1 cellular context compared by ENCODE assay signal in the genomic region with DNA sequence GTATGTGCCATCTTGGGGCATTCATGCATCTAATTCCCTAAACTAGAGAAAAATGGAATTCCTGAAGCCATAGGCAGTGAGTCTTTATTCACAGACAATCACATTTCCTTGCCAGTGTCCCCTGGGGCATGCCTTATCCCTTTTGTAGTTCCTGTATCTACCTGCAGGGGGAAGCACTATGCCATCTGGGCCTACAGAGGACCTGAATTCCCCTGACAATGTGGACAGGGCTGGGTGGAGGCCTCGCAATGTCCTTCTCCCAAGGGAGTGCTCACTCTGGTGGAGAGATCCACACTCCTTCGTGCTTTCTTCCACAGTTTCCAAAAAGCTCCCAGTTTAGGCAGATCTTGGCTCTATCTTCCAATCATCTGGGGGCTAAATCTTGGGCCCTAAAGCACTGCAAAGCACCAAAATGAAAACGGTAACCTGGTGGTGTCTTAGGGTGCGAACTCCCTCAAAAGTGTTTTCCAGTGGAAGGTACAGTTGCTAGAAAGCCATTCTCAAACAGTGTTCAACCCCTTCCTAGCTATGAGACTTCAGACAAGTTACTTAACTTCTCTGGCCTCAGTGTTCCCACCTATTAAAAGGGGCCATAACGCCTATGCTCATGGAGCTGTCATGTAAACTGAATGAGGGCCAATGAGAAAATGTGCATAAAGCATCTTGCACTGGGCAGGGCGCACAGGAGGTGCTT.
TF ChIP-seq lines count a peak whose summit lies in the region.

No MANE protein-coding gene starts in this region.

TF ChIP-seq in GM12878, 131 proteins besides CTCF, POLR2A, EP300 and RAD21 (continued from another document and continues in another):
- TF ChIP-seq, protein P1, sequence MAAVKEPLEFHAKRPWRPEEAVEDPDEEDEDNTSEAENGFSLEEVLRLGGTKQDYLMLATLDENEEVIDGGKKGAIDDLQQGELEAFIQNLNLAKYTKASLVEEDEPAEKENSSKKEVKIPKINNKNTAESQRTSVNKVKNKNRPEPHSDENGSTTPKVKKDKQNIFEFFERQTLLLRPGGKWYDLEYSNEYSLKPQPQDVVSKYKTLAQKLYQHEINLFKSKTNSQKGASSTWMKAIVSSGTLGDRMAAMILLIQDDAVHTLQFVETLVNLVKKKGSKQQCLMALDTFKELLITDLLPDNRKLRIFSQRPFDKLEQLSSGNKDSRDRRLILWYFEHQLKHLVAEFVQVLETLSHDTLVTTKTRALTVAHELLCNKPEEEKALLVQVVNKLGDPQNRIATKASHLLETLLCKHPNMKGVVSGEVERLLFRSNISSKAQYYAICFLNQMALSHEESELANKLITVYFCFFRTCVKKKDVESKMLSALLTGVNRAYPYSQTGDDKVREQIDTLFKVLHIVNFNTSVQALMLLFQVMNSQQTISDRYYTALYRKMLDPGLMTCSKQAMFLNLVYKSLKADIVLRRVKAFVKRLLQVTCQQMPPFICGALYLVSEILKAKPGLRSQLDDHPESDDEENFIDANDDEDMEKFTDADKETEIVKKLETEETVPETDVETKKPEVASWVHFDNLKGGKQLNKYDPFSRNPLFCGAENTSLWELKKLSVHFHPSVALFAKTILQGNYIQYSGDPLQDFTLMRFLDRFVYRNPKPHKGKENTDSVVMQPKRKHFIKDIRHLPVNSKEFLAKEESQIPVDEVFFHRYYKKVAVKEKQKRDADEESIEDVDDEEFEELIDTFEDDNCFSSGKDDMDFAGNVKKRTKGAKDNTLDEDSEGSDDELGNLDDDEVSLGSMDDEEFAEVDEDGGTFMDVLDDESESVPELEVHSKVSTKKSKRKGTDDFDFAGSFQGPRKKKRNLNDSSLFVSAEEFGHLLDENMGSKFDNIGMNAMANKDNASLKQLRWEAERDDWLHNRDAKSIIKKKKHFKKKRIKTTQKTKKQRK (IDR thresholded peaks at IDR 0.05; ENCODE audit: low read depth, low read length) = no peak
- TF ChIP-seq CHD4 (IDR thresholded peaks at IDR 0.05) (no peak), SUPT20H (IDR thresholded peaks at IDR 0.05; ENCODE audit: borderline replicate concordance, control insufficient read depth, low read depth, low read length) (no peak), CEBPB (IDR thresholded peaks at IDR 0.05; ENCODE audit: borderline replicate concordance in 1 of 2, low read depth in 2 of 2, low read length in 2 of 2) (no peak), SMAD1 (IDR thresholded peaks at IDR 0.05; ENCODE audit: low read depth, partially characterized antibody) (no peak), POLR2AphosphoS5 (IDR thresholded peaks at IDR 0.05; ENCODE audit: low read length) (no peak), FOXM1 (IDR thresholded peaks at IDR 0.05; ENCODE audit: low read depth, low read length) (no peak), ZNF274 (IDR thresholded peaks at IDR 0.05; ENCODE audit: insufficient read depth, insufficient read length) (no peak), GABPA (IDR thresholded peaks at IDR 0.05; ENCODE audit: low read depth) (no peak), TBL1XR1 (IDR thresholded peaks at IDR 0.05; ENCODE audit: low read depth, low read length) (no peak), ZZZ3 (IDR thresholded peaks at IDR 0.05; ENCODE audit: control insufficient read depth, insufficient read length, low read depth) (no peak), BMI1 (IDR thresholded peaks at IDR 0.05; ENCODE audit: borderline replicate concordance) (no peak), NFXL1 (IDR thresholded peaks at IDR 0.05; ENCODE audit: borderline replicate concordance) (no peak), NBN (IDR thresholded peaks at IDR 0.05) (0 out of 2 replicates have a peak, but pooled peaks have one; percentile 48), BCL11A (IDR thresholded peaks at IDR 0.05; ENCODE audit: low read depth, low read length) (no peak), YBX1 (IDR thresholded peaks at IDR 0.05) (no peak), ZNF384 (IDR thresholded peaks at IDR 0.05; ENCODE audit: borderline replicate concordance, low read depth, low read length) (no peak), MEF2A (IDR thresholded peaks at IDR 0.05; ENCODE audit: insufficient read depth, low read depth, low read length) (no peak), SMAD5 (IDR thresholded peaks at IDR 0.05; ENCODE audit: low read depth) (no peak), RFX5 (IDR thresholded peaks at IDR 0.05; ENCODE audit: low read depth, low read length) (no peak), ZBED1 (IDR thresholded peaks at IDR 0.05; ENCODE audit: borderline replicate concordance) (no peak), NR2C1 (IDR thresholded peaks at IDR 0.05) (no peak), MXI1 (IDR thresholded peaks at IDR 0.05; ENCODE audit: low read depth, low read length) (no peak), FOXK2 (IDR thresholded peaks at IDR 0.05) (no peak), MTA3 (IDR thresholded peaks at IDR 0.05; ENCODE audit: borderline replicate concordance, low read length) (no peak), CREB1 (IDR thresholded peaks at IDR 0.05; ENCODE audit: low read depth) (no peak), TCF3 (IDR thresholded peaks at IDR 0.05; ENCODE audit: borderline replicate concordance, insufficient read depth, low read depth, low read length) (no peak), SIN3A (IDR thresholded peaks at IDR 0.05; ENCODE audit: low read depth, low read length) (0 out of 2 replicates have a peak, but pooled peaks have one; percentile 11), ESRRA (IDR thresholded peaks at IDR 0.05; ENCODE audit: low read length) (no peak)
- TF ChIP-seq, protein P2, sequence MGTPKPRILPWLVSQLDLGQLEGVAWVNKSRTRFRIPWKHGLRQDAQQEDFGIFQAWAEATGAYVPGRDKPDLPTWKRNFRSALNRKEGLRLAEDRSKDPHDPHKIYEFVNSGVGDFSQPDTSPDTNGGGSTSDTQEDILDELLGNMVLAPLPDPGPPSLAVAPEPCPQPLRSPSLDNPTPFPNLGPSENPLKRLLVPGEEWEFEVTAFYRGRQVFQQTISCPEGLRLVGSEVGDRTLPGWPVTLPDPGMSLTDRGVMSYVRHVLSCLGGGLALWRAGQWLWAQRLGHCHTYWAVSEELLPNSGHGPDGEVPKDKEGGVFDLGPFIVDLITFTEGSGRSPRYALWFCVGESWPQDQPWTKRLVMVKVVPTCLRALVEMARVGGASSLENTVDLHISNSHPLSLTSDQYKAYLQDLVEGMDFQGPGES (IDR thresholded peaks at IDR 0.05) = no peak
- TF ChIP-seq, protein P3, sequence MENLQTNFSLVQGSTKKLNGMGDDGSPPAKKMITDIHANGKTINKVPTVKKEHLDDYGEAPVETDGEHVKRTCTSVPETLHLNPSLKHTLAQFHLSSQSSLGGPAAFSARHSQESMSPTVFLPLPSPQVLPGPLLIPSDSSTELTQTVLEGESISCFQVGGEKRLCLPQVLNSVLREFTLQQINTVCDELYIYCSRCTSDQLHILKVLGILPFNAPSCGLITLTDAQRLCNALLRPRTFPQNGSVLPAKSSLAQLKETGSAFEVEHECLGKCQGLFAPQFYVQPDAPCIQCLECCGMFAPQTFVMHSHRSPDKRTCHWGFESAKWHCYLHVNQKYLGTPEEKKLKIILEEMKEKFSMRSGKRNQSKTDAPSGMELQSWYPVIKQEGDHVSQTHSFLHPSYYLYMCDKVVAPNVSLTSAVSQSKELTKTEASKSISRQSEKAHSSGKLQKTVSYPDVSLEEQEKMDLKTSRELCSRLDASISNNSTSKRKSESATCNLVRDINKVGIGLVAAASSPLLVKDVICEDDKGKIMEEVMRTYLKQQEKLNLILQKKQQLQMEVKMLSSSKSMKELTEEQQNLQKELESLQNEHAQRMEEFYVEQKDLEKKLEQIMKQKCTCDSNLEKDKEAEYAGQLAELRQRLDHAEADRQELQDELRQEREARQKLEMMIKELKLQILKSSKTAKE (IDR thresholded peaks at IDR 0.05; ENCODE audit: low read depth, poor library complexity, severe bottlenecking) = no peak
- TF ChIP-seq, protein P4, sequence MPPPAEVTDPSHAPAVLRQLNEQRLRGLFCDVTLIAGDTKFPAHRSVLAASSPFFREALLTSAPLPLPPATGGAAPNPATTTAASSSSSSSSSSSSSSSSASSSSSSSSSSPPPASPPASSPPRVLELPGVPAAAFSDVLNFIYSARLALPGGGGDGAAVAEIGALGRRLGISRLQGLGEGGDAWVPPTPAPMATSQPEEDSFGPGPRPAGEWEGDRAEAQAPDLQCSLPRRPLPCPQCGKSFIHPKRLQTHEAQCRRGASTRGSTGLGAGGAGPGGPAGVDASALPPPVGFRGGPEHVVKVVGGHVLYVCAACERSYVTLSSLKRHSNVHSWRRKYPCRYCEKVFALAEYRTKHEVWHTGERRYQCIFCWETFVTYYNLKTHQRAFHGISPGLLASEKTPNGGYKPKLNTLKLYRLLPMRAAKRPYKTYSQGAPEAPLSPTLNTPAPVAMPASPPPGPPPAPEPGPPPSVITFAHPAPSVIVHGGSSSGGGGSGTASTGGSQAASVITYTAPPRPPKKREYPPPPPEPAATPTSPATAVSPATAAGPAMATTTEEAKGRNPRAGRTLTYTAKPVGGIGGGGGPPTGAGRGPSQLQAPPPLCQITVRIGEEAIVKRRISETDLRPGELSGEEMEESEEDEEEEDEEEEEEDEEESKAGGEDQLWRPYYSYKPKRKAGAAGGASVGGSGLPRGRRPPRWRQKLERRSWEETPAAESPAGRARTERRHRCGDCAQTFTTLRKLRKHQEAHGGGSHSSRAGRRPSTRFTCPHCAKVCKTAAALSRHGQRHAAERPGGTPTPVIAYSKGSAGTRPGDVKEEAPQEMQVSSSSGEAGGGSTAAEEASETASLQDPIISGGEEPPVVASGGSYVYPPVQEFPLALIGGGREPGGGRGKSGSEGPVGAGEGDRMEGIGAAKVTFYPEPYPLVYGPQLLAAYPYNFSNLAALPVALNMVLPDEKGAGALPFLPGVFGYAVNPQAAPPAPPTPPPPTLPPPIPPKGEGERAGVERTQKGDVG (CRISPR knock-in tag; IDR thresholded peaks at IDR 0.05) = no peak
- TF ChIP-seq, protein P5, sequence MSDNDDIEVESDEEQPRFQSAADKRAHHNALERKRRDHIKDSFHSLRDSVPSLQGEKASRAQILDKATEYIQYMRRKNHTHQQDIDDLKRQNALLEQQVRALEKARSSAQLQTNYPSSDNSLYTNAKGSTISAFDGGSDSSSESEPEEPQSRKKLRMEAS (IDR thresholded peaks at IDR 0.05; ENCODE audit: low read depth, low read length) = no peak; the same call in 1 of the 2 replicates
- TF ChIP-seq, protein P6, sequence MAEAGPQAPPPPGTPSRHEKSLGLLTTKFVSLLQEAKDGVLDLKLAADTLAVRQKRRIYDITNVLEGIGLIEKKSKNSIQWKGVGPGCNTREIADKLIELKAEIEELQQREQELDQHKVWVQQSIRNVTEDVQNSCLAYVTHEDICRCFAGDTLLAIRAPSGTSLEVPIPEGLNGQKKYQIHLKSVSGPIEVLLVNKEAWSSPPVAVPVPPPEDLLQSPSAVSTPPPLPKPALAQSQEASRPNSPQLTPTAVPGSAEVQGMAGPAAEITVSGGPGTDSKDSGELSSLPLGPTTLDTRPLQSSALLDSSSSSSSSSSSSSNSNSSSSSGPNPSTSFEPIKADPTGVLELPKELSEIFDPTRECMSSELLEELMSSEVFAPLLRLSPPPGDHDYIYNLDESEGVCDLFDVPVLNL (IDR thresholded peaks at IDR 0.05; ENCODE audit: low read depth, low read length) = no peak
- TF ChIP-seq, protein P7, sequence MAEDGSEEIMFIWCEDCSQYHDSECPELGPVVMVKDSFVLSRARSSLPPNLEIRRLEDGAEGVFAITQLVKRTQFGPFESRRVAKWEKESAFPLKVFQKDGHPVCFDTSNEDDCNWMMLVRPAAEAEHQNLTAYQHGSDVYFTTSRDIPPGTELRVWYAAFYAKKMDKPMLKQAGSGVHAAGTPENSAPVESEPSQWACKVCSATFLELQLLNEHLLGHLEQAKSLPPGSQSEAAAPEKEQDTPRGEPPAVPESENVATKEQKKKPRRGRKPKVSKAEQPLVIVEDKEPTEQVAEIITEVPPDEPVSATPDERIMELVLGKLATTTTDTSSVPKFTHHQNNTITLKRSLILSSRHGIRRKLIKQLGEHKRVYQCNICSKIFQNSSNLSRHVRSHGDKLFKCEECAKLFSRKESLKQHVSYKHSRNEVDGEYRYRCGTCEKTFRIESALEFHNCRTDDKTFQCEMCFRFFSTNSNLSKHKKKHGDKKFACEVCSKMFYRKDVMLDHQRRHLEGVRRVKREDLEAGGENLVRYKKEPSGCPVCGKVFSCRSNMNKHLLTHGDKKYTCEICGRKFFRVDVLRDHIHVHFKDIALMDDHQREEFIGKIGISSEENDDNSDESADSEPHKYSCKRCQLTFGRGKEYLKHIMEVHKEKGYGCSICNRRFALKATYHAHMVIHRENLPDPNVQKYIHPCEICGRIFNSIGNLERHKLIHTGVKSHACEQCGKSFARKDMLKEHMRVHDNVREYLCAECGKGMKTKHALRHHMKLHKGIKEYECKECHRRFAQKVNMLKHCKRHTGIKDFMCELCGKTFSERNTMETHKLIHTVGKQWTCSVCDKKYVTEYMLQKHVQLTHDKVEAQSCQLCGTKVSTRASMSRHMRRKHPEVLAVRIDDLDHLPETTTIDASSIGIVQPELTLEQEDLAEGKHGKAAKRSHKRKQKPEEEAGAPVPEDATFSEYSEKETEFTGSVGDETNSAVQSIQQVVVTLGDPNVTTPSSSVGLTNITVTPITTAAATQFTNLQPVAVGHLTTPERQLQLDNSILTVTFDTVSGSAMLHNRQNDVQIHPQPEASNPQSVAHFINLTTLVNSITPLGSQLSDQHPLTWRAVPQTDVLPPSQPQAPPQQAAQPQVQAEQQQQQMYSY (CRISPR knock-in tag; IDR thresholded peaks at IDR 0.05) = no peak
- TF ChIP-seq, protein P8, sequence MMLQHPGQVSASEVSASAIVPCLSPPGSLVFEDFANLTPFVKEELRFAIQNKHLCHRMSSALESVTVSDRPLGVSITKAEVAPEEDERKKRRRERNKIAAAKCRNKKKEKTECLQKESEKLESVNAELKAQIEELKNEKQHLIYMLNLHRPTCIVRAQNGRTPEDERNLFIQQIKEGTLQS (IDR thresholded peaks at IDR 0.05; ENCODE audit: borderline replicate concordance, extremely low read depth, low read depth, low read length) = no peak
- TF ChIP-seq, protein P9, sequence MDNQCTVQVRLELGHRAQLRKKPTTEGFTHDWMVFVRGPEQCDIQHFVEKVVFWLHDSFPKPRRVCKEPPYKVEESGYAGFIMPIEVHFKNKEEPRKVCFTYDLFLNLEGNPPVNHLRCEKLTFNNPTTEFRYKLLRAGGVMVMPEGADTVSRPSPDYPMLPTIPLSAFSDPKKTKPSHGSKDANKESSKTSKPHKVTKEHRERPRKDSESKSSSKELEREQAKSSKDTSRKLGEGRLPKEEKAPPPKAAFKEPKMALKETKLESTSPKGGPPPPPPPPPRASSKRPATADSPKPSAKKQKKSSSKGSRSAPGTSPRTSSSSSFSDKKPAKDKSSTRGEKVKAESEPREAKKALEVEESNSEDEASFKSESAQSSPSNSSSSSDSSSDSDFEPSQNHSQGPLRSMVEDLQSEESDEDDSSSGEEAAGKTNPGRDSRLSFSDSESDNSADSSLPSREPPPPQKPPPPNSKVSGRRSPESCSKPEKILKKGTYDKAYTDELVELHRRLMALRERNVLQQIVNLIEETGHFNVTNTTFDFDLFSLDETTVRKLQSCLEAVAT (IDR thresholded peaks at IDR 0.05) = peak; percentile 89
- TF ChIP-seq, protein P10, sequence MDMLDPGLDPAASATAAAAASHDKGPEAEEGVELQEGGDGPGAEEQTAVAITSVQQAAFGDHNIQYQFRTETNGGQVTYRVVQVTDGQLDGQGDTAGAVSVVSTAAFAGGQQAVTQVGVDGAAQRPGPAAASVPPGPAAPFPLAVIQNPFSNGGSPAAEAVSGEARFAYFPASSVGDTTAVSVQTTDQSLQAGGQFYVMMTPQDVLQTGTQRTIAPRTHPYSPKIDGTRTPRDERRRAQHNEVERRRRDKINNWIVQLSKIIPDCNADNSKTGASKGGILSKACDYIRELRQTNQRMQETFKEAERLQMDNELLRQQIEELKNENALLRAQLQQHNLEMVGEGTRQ (IDR thresholded peaks at IDR 0.05; ENCODE audit: borderline replicate concordance, low read depth, low read length) = no peak
